In the genomic region with DNA sequence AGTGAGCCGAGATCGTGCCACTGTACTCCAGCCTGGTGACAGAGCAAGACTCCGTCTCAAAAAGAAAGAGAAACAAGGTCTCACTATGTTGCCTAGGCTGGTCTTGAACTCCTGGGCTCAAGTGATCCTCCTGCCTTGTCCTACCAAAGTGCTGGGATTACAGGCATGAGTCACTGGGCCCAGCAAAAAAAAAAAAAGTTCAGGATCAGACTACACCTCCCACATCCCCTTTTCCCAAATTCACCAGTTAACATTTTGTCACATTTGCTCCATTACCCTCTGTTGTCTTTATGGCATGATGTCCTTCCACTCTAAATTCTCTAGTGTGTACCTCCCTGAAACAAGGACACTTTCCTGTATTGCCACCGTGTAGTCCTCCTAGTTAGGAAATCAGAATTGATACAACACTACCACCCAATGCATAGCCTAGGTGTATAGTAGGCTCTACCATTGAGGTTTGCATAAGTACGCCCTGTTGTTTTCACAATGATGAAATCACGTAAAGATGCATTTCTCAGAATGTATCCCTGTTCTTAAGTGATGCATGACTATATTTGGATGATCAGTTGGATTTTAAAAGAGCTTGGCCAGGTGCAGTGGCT, we compare ENCODE assay signal across 2 cellular contexts.
TF ChIP-seq lines count a peak whose summit lies in the region.

No MANE protein-coding gene starts in this region.

TF ChIP-seq in GM23338, 12 proteins besides CTCF, POLR2A, EP300 and RAD21 (continues in another document):
- TF ChIP-seq ETS1 (IDR thresholded peaks at IDR 0.05) (no peak), POLR2AphosphoS5 (IDR thresholded peaks at IDR 0.05; ENCODE audit: low read depth) (no peak), EZH2 (IDR thresholded peaks at IDR 0.05; ENCODE audit: low read depth, unreplicated experiment) (no peak), JUNB (IDR thresholded peaks at IDR 0.05; ENCODE audit: unreplicated experiment) (no peak), CREB1 (CRISPR knock-in tag; IDR thresholded peaks at IDR 0.05; ENCODE audit: low read depth) (no peak), STAT1 (IDR thresholded peaks at IDR 0.05; ENCODE audit: unreplicated experiment) (no peak), REST (IDR thresholded peaks at IDR 0.05; ENCODE audit: unreplicated experiment) (no peak), NANOG (IDR thresholded peaks at IDR 0.05; ENCODE audit: borderline replicate concordance) (no peak)
- TF ChIP-seq, protein P1, sequence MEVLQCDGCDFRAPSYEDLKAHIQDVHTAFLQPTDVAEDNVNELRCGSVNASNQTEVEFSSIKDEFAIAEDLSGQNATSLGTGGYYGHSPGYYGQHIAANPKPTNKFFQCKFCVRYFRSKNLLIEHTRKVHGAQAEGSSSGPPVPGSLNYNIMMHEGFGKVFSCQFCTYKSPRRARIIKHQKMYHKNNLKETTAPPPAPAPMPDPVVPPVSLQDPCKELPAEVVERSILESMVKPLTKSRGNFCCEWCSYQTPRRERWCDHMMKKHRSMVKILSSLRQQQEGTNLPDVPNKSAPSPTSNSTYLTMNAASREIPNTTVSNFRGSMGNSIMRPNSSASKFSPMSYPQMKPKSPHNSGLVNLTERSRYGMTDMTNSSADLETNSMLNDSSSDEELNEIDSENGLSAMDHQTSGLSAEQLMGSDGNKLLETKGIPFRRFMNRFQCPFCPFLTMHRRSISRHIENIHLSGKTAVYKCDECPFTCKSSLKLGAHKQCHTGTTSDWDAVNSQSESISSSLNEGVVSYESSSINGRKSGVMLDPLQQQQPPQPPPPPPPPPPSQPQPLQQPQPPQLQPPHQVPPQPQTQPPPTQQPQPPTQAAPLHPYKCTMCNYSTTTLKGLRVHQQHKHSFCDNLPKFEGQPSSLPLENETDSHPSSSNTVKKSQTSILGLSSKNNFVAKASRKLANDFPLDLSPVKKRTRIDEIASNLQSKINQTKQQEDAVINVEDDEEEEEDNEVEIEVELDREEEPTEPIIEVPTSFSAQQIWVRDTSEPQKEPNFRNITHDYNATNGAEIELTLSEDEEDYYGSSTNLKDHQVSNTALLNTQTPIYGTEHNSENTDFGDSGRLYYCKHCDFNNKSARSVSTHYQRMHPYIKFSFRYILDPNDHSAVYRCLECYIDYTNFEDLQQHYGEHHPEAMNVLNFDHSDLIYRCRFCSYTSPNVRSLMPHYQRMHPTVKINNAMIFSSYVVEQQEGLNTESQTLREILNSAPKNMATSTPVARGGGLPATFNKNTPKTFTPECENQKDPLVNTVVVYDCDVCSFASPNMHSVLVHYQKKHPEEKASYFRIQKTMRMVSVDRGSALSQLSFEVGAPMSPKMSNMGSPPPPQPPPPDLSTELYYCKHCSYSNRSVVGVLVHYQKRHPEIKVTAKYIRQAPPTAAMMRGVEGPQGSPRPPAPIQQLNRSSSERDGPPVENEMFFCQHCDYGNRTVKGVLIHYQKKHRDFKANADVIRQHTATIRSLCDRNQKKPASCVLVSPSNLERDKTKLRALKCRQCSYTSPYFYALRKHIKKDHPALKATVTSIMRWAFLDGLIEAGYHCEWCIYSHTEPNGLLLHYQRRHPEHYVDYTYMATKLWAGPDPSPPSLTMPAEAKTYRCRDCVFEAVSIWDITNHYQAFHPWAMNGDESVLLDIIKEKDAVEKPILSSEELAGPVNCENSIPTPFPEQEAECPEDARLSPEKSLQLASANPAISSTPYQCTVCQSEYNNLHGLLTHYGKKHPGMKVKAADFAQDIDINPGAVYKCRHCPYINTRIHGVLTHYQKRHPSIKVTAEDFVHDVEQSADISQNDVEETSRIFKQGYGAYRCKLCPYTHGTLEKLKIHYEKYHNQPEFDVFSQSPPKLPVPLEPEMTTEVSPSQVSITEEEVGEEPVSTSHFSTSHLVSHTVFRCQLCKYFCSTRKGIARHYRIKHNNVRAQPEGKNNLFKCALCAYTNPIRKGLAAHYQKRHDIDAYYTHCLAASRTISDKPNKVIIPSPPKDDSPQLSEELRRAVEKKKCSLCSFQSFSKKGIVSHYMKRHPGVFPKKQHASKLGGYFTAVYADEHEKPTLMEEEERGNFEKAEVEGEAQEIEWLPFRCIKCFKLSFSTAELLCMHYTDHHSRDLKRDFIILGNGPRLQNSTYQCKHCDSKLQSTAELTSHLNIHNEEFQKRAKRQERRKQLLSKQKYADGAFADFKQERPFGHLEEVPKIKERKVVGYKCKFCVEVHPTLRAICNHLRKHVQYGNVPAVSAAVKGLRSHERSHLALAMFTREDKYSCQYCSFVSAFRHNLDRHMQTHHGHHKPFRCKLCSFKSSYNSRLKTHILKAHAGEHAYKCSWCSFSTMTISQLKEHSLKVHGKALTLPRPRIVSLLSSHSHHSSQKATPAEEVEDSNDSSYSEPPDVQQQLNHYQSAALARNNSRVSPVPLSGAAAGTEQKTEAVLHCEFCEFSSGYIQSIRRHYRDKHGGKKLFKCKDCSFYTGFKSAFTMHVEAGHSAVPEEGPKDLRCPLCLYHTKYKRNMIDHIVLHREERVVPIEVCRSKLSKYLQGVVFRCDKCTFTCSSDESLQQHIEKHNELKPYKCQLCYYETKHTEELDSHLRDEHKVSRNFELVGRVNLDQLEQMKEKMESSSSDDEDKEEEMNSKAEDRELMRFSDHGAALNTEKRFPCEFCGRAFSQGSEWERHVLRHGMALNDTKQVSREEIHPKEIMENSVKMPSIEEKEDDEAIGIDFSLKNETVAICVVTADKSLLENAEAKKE (CRISPR knock-in tag; IDR thresholded peaks at IDR 0.05) = no peak

TF ChIP-seq in GM12878, 131 proteins besides CTCF, POLR2A, EP300 and RAD21:
- TF ChIP-seq, protein P2, sequence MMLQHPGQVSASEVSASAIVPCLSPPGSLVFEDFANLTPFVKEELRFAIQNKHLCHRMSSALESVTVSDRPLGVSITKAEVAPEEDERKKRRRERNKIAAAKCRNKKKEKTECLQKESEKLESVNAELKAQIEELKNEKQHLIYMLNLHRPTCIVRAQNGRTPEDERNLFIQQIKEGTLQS (IDR thresholded peaks at IDR 0.05; ENCODE audit: borderline replicate concordance, extremely low read depth, low read depth, low read length) = no peak
- TF ChIP-seq NR2C1 (IDR thresholded peaks at IDR 0.05) (no peak), ZSCAN29 (IDR thresholded peaks at IDR 0.05) (no peak), SRF (IDR thresholded peaks at IDR 0.05; ENCODE audit: low read depth in 2 of 2, low read length in 2 of 2) (no peak), MEF2B (IDR thresholded peaks at IDR 0.05; ENCODE audit: partially characterized antibody, poor library complexity, severe bottlenecking) (no peak), BCL3 (IDR thresholded peaks at IDR 0.05; ENCODE audit: borderline replicate concordance, insufficient read depth, low read depth, low read length, poor library complexity, severe bottlenecking) (no peak), HDAC2 (IDR thresholded peaks at IDR 0.05) (no peak), SREBF1 (IDR thresholded peaks at IDR 0.05; ENCODE audit: low read length) (no peak)
